8 cellular contexts compared by ENCODE assay signal in genomic region chr19:54653181-54653809, GRCh38. TPM values are rescaled to one million over a fixed set of nuclear protein-coding genes. Genes with fewer than 3 reads are reported as not detected.
A peak's percentile ranks its signal among the peaks of the same experiment; 100 is the strongest.
DNase-seq lines count a peak whose midpoint lies in the region; ATAC-seq and TF ChIP-seq lines count a peak whose summit lies in the region.

No MANE protein-coding gene starts in this region.

- H3K27ac ChIP-seq in C4-2B: no peak overlapping the region
- no peak overlapping the region for H3K27ac ChIP-seq in effector memory CD4-positive, alpha-beta T cell (ENCODE audit: insufficient read depth, low read length, poor library complexity, severe bottlenecking)

- H3K9me3 ChIP-seq in effector memory CD4-positive, alpha-beta T cell (ENCODE audit: control insufficient read depth, low read length): no peaks in the 10 kb centered on the region

- no peaks in the 10 kb centered on the region for H3K36me3 ChIP-seq in H7 (replicated peaks; ENCODE audit: control insufficient read depth, insufficient read depth, low read length)
- no peaks in the 10 kb centered on the region for H3K36me3 ChIP-seq in effector memory CD4-positive, alpha-beta T cell (ENCODE audit: control insufficient read depth, insufficient read depth, low read length)

- no peak overlapping the region for H3K4me3 ChIP-seq in H7 (ENCODE audit: insufficient read depth, low read depth, low read length)
- H3K4me3 ChIP-seq in effector memory CD4-positive, alpha-beta T cell (ENCODE audit: insufficient read depth, low read depth, low read length, poor library complexity, severe bottlenecking): no peak overlapping the region

- H3K4me1 ChIP-seq in effector memory CD4-positive, alpha-beta T cell (ENCODE audit: control insufficient read depth, insufficient read depth, low read length, poor library complexity, severe bottlenecking): no peaks in the 10 kb centered on the region

- no peak for ATAC-seq in GM19455 (IDR thresholded peaks at IDR 0.05; ENCODE audit: unreplicated experiment)
- no peak for ATAC-seq in GM18505 (IDR thresholded peaks at IDR 0.05; ENCODE audit: unreplicated experiment)

- no peak for TF ChIP-seq POLR2A in GM18505 (IDR thresholded peaks at IDR 0.05; ENCODE audit: borderline replicate concordance, extremely low read depth, insufficient read depth, insufficient read length)

- DNase-seq in H7: peak; percentile 45
- peak; percentile 51 for DNase-seq in RPMI8226
- peak; percentile 63 for DNase-seq in germinal center (ENCODE audit: low spot score)
- DNase-seq in HK-2 (ENCODE audit: unreplicated experiment): no peak
- DNase-seq in effector memory CD4-positive, alpha-beta T cell: no peak

- TF ChIP-seq CTCF in C4-2B (conservative IDR thresholded peaks at IDR 0.05): peak; percentile 82

- H3K27me3 ChIP-seq in H7 (ENCODE audit: control insufficient read depth, insufficient read depth, low read length): no peaks in the 10 kb centered on the region
- no peaks in the 10 kb centered on the region for H3K27me3 ChIP-seq in effector memory CD4-positive, alpha-beta T cell (replicated peaks; ENCODE audit: control insufficient read depth, insufficient read depth, low read length, poor library complexity, severe bottlenecking)

RNA-seq across cellular contexts. Expression of gene LILRB4, which starts 9.5 kb away (rescaled TPM):
- total RNA-seq in H7 (2014; rRNA removed; shearing (Covaris generic)): not detected in 2 replicates

RNA-seq across cellular contexts. Expression of gene LILRB1, which starts 23.0 kb away (rescaled TPM):
- not detected in 2 replicates for total RNA-seq in H7 (2014; rRNA removed; shearing (Covaris generic))

RNA-seq across cellular contexts. Expression of gene LILRA1, which starts 59.9 kb away (rescaled TPM):
- total RNA-seq in H7 (2014; rRNA removed; shearing (Covaris generic)): not detected in 2 replicates

Comparison
In these comparisons a context has a peak if more than half of its experiments do, and no peak if none do; other contexts are left out.
1. DNase-seq: peak in H7 (single experiment), RPMI8226 (single experiment) and germinal center (single experiment); none in HK-2 (single experiment) and effector memory CD4-positive, alpha-beta T cell (0 of 3).